In genomic region chr2:20484810-20485611, GRCh38 we compare ENCODE assay signal across 13 cellular contexts. TPM values are rescaled to one million over a fixed set of nuclear protein-coding genes. Genes with fewer than 3 reads are reported as not detected.
DNase-seq lines count a peak whose midpoint lies in the region; TF ChIP-seq lines count a peak whose summit lies in the region.
"Had no signal": no experiment of that assay in that cellular context is flagged by ENCODE, and none has a peak within 500 bp of the region (broad histone marks: within the 10 kb centered on the region; RNA-seq: fewer than 3 reads in every experiment).

No MANE protein-coding gene starts in this region.

- H3K27ac Mint-ChIP-seq in activated CD4-positive, alpha-beta memory T cell treated with anti-CD3 and anti-CD28 coated beads for 36 hours: no peak overlapping the region
- H3K27ac Mint-ChIP-seq: B cell; CD4-positive, alpha-beta memory T cell had no signal

- no peaks in the 10 kb centered on the region for H3K27me3 ChIP-seq in stomach

- H3K36me3 Mint-ChIP-seq in activated CD4-positive, alpha-beta memory T cell treated with anti-CD3 and anti-CD28 coated beads for 36 hours: no peaks in the 10 kb centered on the region
- H3K36me3 Mint-ChIP-seq: CD4-positive, alpha-beta memory T cell had no signal

- H3K4me3 Mint-ChIP-seq in activated CD4-positive, alpha-beta memory T cell treated with anti-CD3 and anti-CD28 coated beads for 36 hours: no peak overlapping the region
- H3K4me3 Mint-ChIP-seq: B cell; CD4-positive, alpha-beta memory T cell had no signal

- CTCF ChIA-PET in activated CD4-positive, alpha-beta memory T cell treated with anti-CD3 and anti-CD28 coated beads for 36 hours (lab: Charles Lee): interaction anchor here (1.0 to 1.5 kb wide), 3 partner anchors 16 to 166 kb away, joined by 3 read pairs; no protein-coding TSS in a partner anchor

- H3K4me3 ChIP-seq in stomach: no peak overlapping the region
- H3K4me3 ChIP-seq: K562 had no signal

- no peak for TF ChIP-seq CTCF in stomach (IDR thresholded peaks at IDR 0.05)

- intact Hi-C loops in stomach (cut with DNase I; ENCODE audit: low total_unique reads): no loop called here
- intact Hi-C loops in activated CD4-positive, alpha-beta memory T cell treated with anti-CD3 and anti-CD28 coated beads for 36 hours (cut with micrococcal nuclease): no loop called here

- H3K9me3 ChIP-seq in stomach: no peaks in the 10 kb centered on the region

- H3K27me3 Mint-ChIP-seq in activated CD4-positive, alpha-beta memory T cell treated with anti-CD3 and anti-CD28 coated beads for 36 hours: no peaks in the 10 kb centered on the region

- H3K9me3 Mint-ChIP-seq in activated CD4-positive, alpha-beta memory T cell treated with anti-CD3 and anti-CD28 coated beads for 36 hours: no peaks in the 10 kb centered on the region
- H3K9me3 Mint-ChIP-seq: CD4-positive, alpha-beta memory T cell had no signal

- no peak for TF ChIP-seq EP300 in stomach (IDR thresholded peaks at IDR 0.05)

- no peaks in the 10 kb centered on the region for H3K4me1 Mint-ChIP-seq in activated CD4-positive, alpha-beta memory T cell treated with anti-CD3 and anti-CD28 coated beads for 36 hours (ENCODE audit: low read depth)
- H3K4me1 Mint-ChIP-seq: B cell; CD4-positive, alpha-beta memory T cell had no signal

- H3K36me3 ChIP-seq in stomach: no peaks in the 10 kb centered on the region

- DNase-seq in D341Med (ENCODE audit: low spot score) (peak; percentile 11), NCI-H69 (lab: John Stamatoyannopoulos, UW) (peak; percentile 25), iPS-NIHi7 (ENCODE audit: extremely low spot score) (peak; percentile 6), stomach (peak; percentile 9), inferior parietal cortex (ENCODE audit: extremely low spot score) (no peak), DMS 273 treated with DMSO at 0.1 percent for 48 hours (lab: John Stamatoyannopoulos, UW) (no peak)
- DNase-seq in activated CD4-positive, alpha-beta memory T cell treated with anti-CD3 and anti-CD28 coated beads for 36 hours: no peak
- DNase-seq: CD4-positive, alpha-beta memory T cell; NCI-H1092; NCI-H774; SHP77 had no signal

- peak overlapping the region in 1 of 5 donors; percentile 73 for H3K27ac ChIP-seq in stomach

- TF ChIP-seq POLR2A in stomach (IDR thresholded peaks at IDR 0.05): no peak

- POLR2A ChIA-PET in activated CD4-positive, alpha-beta memory T cell treated with anti-CD3 and anti-CD28 coated beads for 36 hours (lab: Charles Lee): no interaction called here

- H3K4me1 ChIP-seq in stomach: peaks cover 0 to 25% (median 9%) of the 10 kb centered on the region in 4 donors

- WGBS in stomach, 5 donors: 82 to 93% (median 91%) methylated on average over 7 to 8 of the region's 8 CpGs

RNA-seq across cellular contexts. Expression of gene RHOB, which starts 38.1 kb away (rescaled TPM):
- 1,000 to 10,000 TPM in 1 of 5 donors, 100 to 1,000 TPM in 4; 353 to 1,146 (median 607) TPM for total RNA-seq in stomach
- 100 to 1,000 TPM; 143 to 327 (median 145) TPM for polyA plus RNA-seq in stomach
- 10 to 100 TPM; 31.6 to 33.6 TPM for total RNA-seq in activated CD4-positive, alpha-beta memory T cell treated with anti-CD3 and anti-CD28 coated beads for 36 hours

Comparison
In these comparisons a context has a peak if more than half of its experiments do, and no peak if none do; other contexts are left out.
1. DNase-seq: peak in D341Med (single experiment), NCI-H69 (single experiment), iPS-NIHi7 (single experiment) and stomach (single experiment); none in activated CD4-positive, alpha-beta memory T cell treated with anti-CD3 and anti-CD28 coated beads for 36 hours (single experiment), inferior parietal cortex (single experiment) and DMS 273 treated with DMSO at 0.1 percent for 48 hours (single experiment).
2. RNA of gene RHOB, which starts 38.1 kb away (total RNA-seq): 353 to 1,146 TPM in stomach; 31.6 to 33.6 TPM in activated CD4-positive, alpha-beta memory T cell treated with anti-CD3 and anti-CD28 coated beads for 36 hours; every median in the first group is over 10 times any median in the second.